1 cellular context compared by ENCODE assay signal in genomic region chr1:206186826-206187225, GRCh38. TPM values are rescaled to one million over a fixed set of nuclear protein-coding genes. Genes with fewer than 3 reads are reported as not detected.
"Had no signal": no experiment of that assay in that cellular context is flagged by ENCODE, and none has a peak within 500 bp of the region (broad histone marks: within the 10 kb centered on the region; RNA-seq: fewer than 3 reads in every experiment).

No MANE protein-coding gene starts in this region.

RNA-seq across cellular contexts. Expression of gene FAM72A, which starts 15.8 kb away (rescaled TPM):
- total RNA-seq: thyroid gland had no signal
